ENCODE assay signal across 8 cellular contexts in the genomic region with DNA sequence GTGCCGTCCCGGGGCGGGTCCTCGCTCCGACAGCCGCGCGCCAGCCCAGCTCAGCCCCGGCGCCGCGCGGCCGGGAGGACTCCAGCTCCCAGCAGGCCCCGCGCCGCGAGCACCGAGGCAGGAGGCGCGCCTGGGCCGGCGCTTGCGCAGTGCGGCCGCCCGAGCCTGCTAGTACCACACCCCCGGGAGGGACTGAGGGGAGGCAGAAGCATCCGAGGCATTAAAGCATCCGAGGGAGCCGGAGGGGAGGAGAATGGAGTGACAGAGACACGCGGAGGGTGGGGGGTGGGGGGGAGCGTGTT. TPM values are rescaled to one million over a fixed set of nuclear protein-coding genes. Genes with fewer than 3 reads are reported as not detected.
A peak's percentile ranks its signal among the peaks of the same experiment; 100 is the strongest.
DNase-seq lines count a peak whose midpoint lies in the region; ATAC-seq, FAIRE-seq and TF ChIP-seq lines count a peak whose summit lies in the region.

TSS of gene GRK5 (plus strand) at position 205 of the 302 bp plus-strand sequence. CDS start 347 bp downstream, outside the sequence.

- H3K36me3 ChIP-seq in kidney (ENCODE audit: control insufficient read depth in 1 of 2, insufficient read depth in 2 of 2, low read length in 2 of 2): no peaks in the 10 kb centered on the region

- TF ChIP-seq CTCF in AG09319 (IDR thresholded peaks at IDR 0.05; ENCODE audit: low read depth, low read length) (no peak), kidney (IDR thresholded peaks at IDR 0.05; ENCODE audit: borderline replicate concordance, extremely low read depth, insufficient read depth) (no peak)

- peak within 1 kb of the TSS; percentile 73 to 83 for H3K4me3 ChIP-seq in kidney (ENCODE audit: low read length in 2 of 2)

- peak within 1 kb of the TSS; percentile 90 to 92 for H3K27ac ChIP-seq in kidney (ENCODE audit: low read depth in 2 of 2, low read length in 2 of 2)

- H3K9ac ChIP-seq in kidney (ENCODE audit: low read length in 2 of 2): peak within 1 kb of the TSS; percentile 72 to 83

- DNase-seq in AG09319 (ENCODE audit: extremely low read depth, low read depth) (peak; percentile 97), NCI-H510A (lab: John Stamatoyannopoulos, UW) (peak; percentile 92), cerebellum (ENCODE audit: low spot score) (peak; percentile 94), kidney (peak; percentile 98)
- peak; percentile 85 to 91 for DNase-seq in activated CD4-positive, alpha-beta T cell treated with anti-CD3 and anti-CD28 coated beads for 24 hours (ENCODE audit: low read depth in 2 of 2)
- DNase-seq in stimulated activated CD4-positive, alpha-beta T cell treated with anti-CD3 and anti-CD28 coated beads, Interleukin-15, amount 100 ng/mL, for 24 hours: peak; percentile 95

- peaks cover 0 to 13% of the 10 kb centered on the region in 2 donors for H3K4me1 ChIP-seq in kidney (ENCODE audit: control insufficient read depth in 1 of 2, insufficient read depth in 1 of 2, low read depth in 1 of 2, low read length in 2 of 2)

- no peak for FAIRE-seq in kidney (lab: Jason Lieb, UNC)

- intact Hi-C loops in kidney (cut with DNase I): loop anchor here (10.0 kb wide), 1 partner anchor 237 kb away; no protein-coding TSS in a partner anchor

- peak; percentile 70 for ATAC-seq in GM19043 (IDR thresholded peaks at IDR 0.05; ENCODE audit: low read depth, unreplicated experiment)
- ATAC-seq in HG03354 (IDR thresholded peaks at IDR 0.05; ENCODE audit: poor library complexity, severe bottlenecking, unreplicated experiment): peak; percentile 71

- H3K9me3 ChIP-seq in kidney (ENCODE audit: control insufficient read depth in 1 of 2, low read length in 2 of 2): no peaks in the 10 kb centered on the region

RNA-seq across cellular contexts. Expression of gene GRK5, which starts in this region (rescaled TPM):
- 14.4 TPM for total RNA-seq in cerebellum
- total RNA-seq in kidney: 18.7 TPM
- polyA plus RNA-seq in kidney (ENCODE audit: insufficient read depth, low read depth, low replicate concordance): 7.3 TPM

Comparison
In these comparisons a context has a peak if more than half of its experiments do, and no peak if none do; other contexts are left out.
1. Peak in every context shown above with its lines: DNase-seq, ATAC-seq, H3K4me3 ChIP-seq and H3K27ac ChIP-seq.